8 cellular contexts compared by ENCODE assay signal in the genomic region with DNA sequence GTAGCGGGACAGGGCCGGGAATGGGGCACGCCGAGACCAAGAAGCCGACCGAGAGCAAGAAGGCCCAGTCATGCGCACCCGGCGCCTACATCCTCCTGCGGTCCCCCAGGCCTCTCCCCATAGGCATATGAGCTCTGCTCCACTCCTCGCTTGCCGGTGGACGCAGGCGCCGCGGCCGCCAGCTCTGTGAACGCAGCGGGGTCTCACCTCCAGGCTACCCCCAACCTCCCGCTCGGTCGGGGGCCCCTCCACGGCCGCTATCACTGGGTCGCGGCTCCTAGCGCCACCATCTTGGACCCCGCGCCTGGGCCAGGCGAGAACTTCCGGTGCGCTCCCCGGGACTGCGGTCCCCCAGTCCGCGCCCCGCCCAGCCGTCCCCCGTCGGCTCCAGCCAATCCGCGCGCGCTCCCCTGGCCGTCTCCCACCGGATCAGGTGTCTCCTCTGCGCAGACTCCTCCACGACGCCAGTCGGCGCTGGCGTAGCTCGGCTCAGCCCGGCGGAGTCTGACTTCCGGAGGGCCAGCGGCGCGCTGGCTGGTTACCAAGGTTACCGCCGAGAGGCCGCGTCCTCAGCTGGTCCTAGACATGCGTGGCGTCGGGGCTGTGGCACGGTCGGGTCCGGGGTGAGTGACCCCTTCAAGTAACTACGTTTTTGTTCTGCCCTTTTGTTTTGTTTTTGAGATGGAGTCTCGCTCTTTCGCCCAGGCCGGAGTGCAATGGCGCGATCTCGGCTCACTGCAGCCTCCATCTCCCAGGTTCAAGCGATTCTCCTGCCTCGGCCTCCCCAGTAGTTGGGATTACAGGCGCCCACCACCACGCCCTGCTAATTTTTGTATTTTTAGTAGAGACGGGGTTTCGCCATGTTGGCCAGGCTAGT. TPM values are rescaled to one million over a fixed set of nuclear protein-coding genes. Genes with fewer than 3 reads are reported as not detected.
DNase-seq lines count a peak whose midpoint lies in the region; ATAC-seq, FAIRE-seq and TF ChIP-seq lines count a peak whose summit lies in the region.

TSS of gene ZNF594 (minus strand) at position 328 of the 877 bp plus-strand sequence. CDS start 7,612 bp downstream, outside the sequence.

- dilution Hi-C loops in keratinocyte (cut with MboI; ENCODE audit: extremely low pct_ligation_motif_present, low sequenced_read_pairs) = no loop called here

- H2AFZ ChIP-seq in keratinocyte (ENCODE audit: control insufficient read depth, low read length) = peak within 1 kb of the TSS; percentile 92

- H3K79me2 ChIP-seq in keratinocyte (ENCODE audit: control insufficient read depth, insufficient read depth, low read length) = peaks cover 8% of the 10 kb centered on the region

- H3K4me1 ChIP-seq in keratinocyte (ENCODE audit: control insufficient read depth, extremely low read depth, insufficient read depth, low read length) = peaks cover 6% of the 10 kb centered on the region

- no peak for FAIRE-seq in keratinocyte (lab: Jason Lieb, UNC)

- H3K4me3 ChIP-seq in keratinocyte (ENCODE audit: control insufficient read depth in 2 of 3, extremely low read depth in 1 of 3, insufficient read depth in 2 of 3, low read depth in 1 of 3, low read length in 3 of 3) = peak within 1 kb of the TSS; percentile 88 to 95 (median 88)

- H3K9me1 ChIP-seq in keratinocyte (ENCODE audit: control insufficient read depth, extremely low read depth, insufficient read depth, low read length) = no peaks in the 10 kb centered on the region

- no peaks in the 10 kb centered on the region for H4K20me1 ChIP-seq in keratinocyte (ENCODE audit: control insufficient read depth, extremely low read depth, insufficient read depth, low read length)

- H3K9me3 ChIP-seq in keratinocyte (ENCODE audit: control insufficient read depth, low read depth, low read length) = peaks cover 1% of the 10 kb centered on the region

- peak within 1 kb of the TSS; percentile 96 for H3K4me2 ChIP-seq in keratinocyte (ENCODE audit: control insufficient read depth, extremely low read depth, insufficient read depth, low read depth, low read length)

- peak; percentile 98 for ATAC-seq in GM19023 (IDR thresholded peaks at IDR 0.05; ENCODE audit: unreplicated experiment)
- peak; percentile 97 for ATAC-seq in HG03196 (IDR thresholded peaks at IDR 0.05; ENCODE audit: unreplicated experiment)
- peak; percentile 99 to 100 for ATAC-seq in activated CD4-positive, CD25-positive, alpha-beta regulatory T cell treated with anti-CD3 and anti-CD28 coated beads, Interleukin-2, amount 50 U/mL, for 24 hours

- DNase-seq in AG09319 (ENCODE audit: extremely low read depth, low read depth) (peak; percentile 90), NCI-H345 (lab: John Stamatoyannopoulos, UW) (peak; percentile 95), cerebellar cortex (ENCODE audit: low spot score) (peak; percentile 94), keratinocyte (ENCODE audit: low read depth, low spot score) (peak; percentile 61)
- DNase-seq in stimulated activated CD4-positive, alpha-beta T cell treated with anti-CD3 and anti-CD28 coated beads, Interleukin-12 subunit alpha, Interleukin-12 subunit beta, amount 100 ng/mL, for 48 hours (ENCODE audit: low read depth in 2 of 3, low spot score in 1 of 3) = peak; percentile 94 to 98 (median 96)

- H3K9ac ChIP-seq in keratinocyte (ENCODE audit: control insufficient read depth, extremely low read depth, insufficient read depth, low read length) = peak within 1 kb of the TSS; percentile 82

- peaks cover 0 to 3% of the 10 kb centered on the region in 2 experiments for H3K36me3 ChIP-seq in keratinocyte (ENCODE audit: control insufficient read depth in 2 of 2, extremely low read depth in 1 of 2, insufficient read depth in 2 of 2, low read length in 2 of 2)

- peak within 1 kb of the TSS; percentile 69 for H3K27ac ChIP-seq in keratinocyte (ENCODE audit: control insufficient read depth, insufficient read depth, low read length)

- H3K27me3 ChIP-seq in keratinocyte (ENCODE audit: control insufficient read depth, extremely low read depth, insufficient read depth, low read length) = no peaks in the 10 kb centered on the region

- TF ChIP-seq CTCF in AG09319 (IDR thresholded peaks at IDR 0.05; ENCODE audit: low read depth, low read length) (peak; percentile 75), keratinocyte (optimal IDR thresholded peaks at IDR 0.05 in 1 of 3, IDR thresholded peaks at IDR 0.05 in 1 of 3, conservative IDR thresholded peaks at IDR 0.05 in 1 of 3; ENCODE audit: extremely low read depth in 1 of 3, insufficient read depth in 2 of 3, low read length in 3 of 3) (peak; percentile 65 to 94 (median 87))

RNA-seq across cellular contexts. Expression of gene ZNF594, which starts in this region (rescaled TPM):
- 0.67 to 2.1 TPM (median 1.7 TPM) in 3 replicates for polyA plus RNA-seq in keratinocyte
- polyA plus RNA-seq in keratinocyte (2011; ENCODE audit: low read depth) = 0.24 TPM
- polyA plus RNA-seq in keratinocyte (2011; cell fraction: cytosol; rRNA removed) = 0.31 and 0.57 TPM in 2 replicates
- 5.3 TPM in 2 replicates for polyA plus RNA-seq in keratinocyte (2011; cell fraction: nucleus; rRNA removed)
- 0.49 and 1.0 TPM in 2 replicates for polyA plus RNA-seq in keratinocyte (2012; ENCODE audit: low replicate concordance)
- 0.36 to 2.4 TPM (median 1.2 TPM) in 3 replicates for polyA minus RNA-seq in keratinocyte
- polyA minus RNA-seq in keratinocyte (2011; cell fraction: cytosol; rRNA and poly(A)+ RNA removed) = 2.7 TPM
- polyA minus RNA-seq in keratinocyte (2011; cell fraction: nucleus; rRNA and poly(A)+ RNA removed) = 3.1 and 5.2 TPM in 2 replicates

Comparison
In these comparisons a context has a peak if more than half of its experiments do, and no peak if none do; other contexts are left out.
1. Peak in every context shown above with its lines: DNase-seq, ATAC-seq, H3K4me3 ChIP-seq and H3K27ac ChIP-seq.